In genomic region chr19:17209126-17210036, GRCh38 we compare ENCODE assay signal across 8 cellular contexts. TPM values are rescaled to one million over a fixed set of nuclear protein-coding genes. Genes with fewer than 3 reads are reported as not detected.
A peak's percentile ranks its signal among the peaks of the same experiment; 100 is the strongest.
DNase-seq lines count a peak whose midpoint lies in the region; ATAC-seq lines count a peak whose summit lies in the region.

No MANE protein-coding gene starts in this region.

- H3K4me1 Mint-ChIP-seq in naive thymus-derived CD8-positive, alpha-beta T cell, result peaks cover 1 to 8% (median 6%) of the 10 kb centered on the region in 4 donors

- no peaks in the 10 kb centered on the region for H3K27me3 Mint-ChIP-seq in naive thymus-derived CD8-positive, alpha-beta T cell

- peak overlapping the region in 6 of 10 donors; percentile 45 to 87 (median 68) for H3K27ac Mint-ChIP-seq in naive thymus-derived CD8-positive, alpha-beta T cell

- DNase-seq in NCI-H748 (lab: John Stamatoyannopoulos, UW; ENCODE audit: unreplicated experiment) (peak; percentile 9), NCI-H748 treated with DMSO at 0.1 percent for 48 hours (lab: John Stamatoyannopoulos, UW) (no peak), NCI-H526 (lab: John Stamatoyannopoulos, UW) (peak; percentile 6 to 81), retina (no peak), NCI-H2171 (lab: John Stamatoyannopoulos, UW) (no peak)
- DNase-seq in activated naive CD4-positive, alpha-beta T cell treated with anti-CD3 and anti-CD28 coated beads, Interleukin-2, amount 50 U/mL, for 16 hours, result peak; percentile 41
- DNase-seq in naive thymus-derived CD8-positive, alpha-beta T cell, result peak in 2 of 10 donors; percentile 17 to 35

- POLR2A ChIA-PET in naive thymus-derived CD8-positive, alpha-beta T cell (lab: Charles Lee), result no interaction called here

- peaks cover 0 to 58% (median 16%) of the 10 kb centered on the region in 3 donors for H3K36me3 Mint-ChIP-seq in naive thymus-derived CD8-positive, alpha-beta T cell

- no peak overlapping the region for H3K4me3 Mint-ChIP-seq in naive thymus-derived CD8-positive, alpha-beta T cell

- ATAC-seq in naive thymus-derived CD8-positive, alpha-beta T cell, result peak; percentile 24 to 29
- ATAC-seq in HG02852 (IDR thresholded peaks at IDR 0.05; ENCODE audit: unreplicated experiment), result no peak

- no peaks in the 10 kb centered on the region for H3K9me3 Mint-ChIP-seq in naive thymus-derived CD8-positive, alpha-beta T cell

RNA-seq across cellular contexts. Expression of gene USE1, which starts 5.8 kb away (rescaled TPM):
- total RNA-seq in naive thymus-derived CD8-positive, alpha-beta T cell, result 10 to 100 TPM; 49.7 to 56.7 TPM
- 10 to 100 TPM; 50.4 to 69.0 (median 57.0) TPM for polyA plus RNA-seq in naive thymus-derived CD8-positive, alpha-beta T cell

RNA-seq across cellular contexts. Expression of gene OCEL1, which starts 16.6 kb away (rescaled TPM):
- total RNA-seq in naive thymus-derived CD8-positive, alpha-beta T cell, result 10 to 100 TPM; 38.9 to 42.3 TPM
- 10 to 100 TPM; 21.9 to 52.4 (median 40.1) TPM for polyA plus RNA-seq in naive thymus-derived CD8-positive, alpha-beta T cell

RNA-seq across cellular contexts. Expression of gene NR2F6, which starts 36.3 kb away (rescaled TPM):
- total RNA-seq in naive thymus-derived CD8-positive, alpha-beta T cell, result 1 to 10 TPM; 1.1 to 1.6 TPM
- polyA plus RNA-seq in naive thymus-derived CD8-positive, alpha-beta T cell, result 1 to 10 TPM in 2 of 3 donors, under 1 TPM in 1; 0.93 to 1.5 (median 1.3) TPM

RNA-seq across cellular contexts. Expression of gene USHBP1, which starts 55.2 kb away (rescaled TPM):
- total RNA-seq in naive thymus-derived CD8-positive, alpha-beta T cell, result not detected
- polyA plus RNA-seq in naive thymus-derived CD8-positive, alpha-beta T cell, result not detected

RNA-seq across cellular contexts. Expression of gene BABAM1, which starts 57.9 kb away (rescaled TPM):
- 100 to 1,000 TPM; 104 to 105 TPM for total RNA-seq in naive thymus-derived CD8-positive, alpha-beta T cell
- 100 to 1,000 TPM; 102 to 106 (median 106) TPM for polyA plus RNA-seq in naive thymus-derived CD8-positive, alpha-beta T cell

Comparison
In these comparisons a context has a peak if more than half of its experiments do, and no peak if none do; other contexts are left out.
1. DNase-seq: peak in NCI-H748 (single experiment), NCI-H526 (2 of 2) and activated naive CD4-positive, alpha-beta T cell treated with anti-CD3 and anti-CD28 coated beads, Interleukin-2, amount 50 U/mL, for 16 hours (single experiment); none in NCI-H748 treated with DMSO at 0.1 percent for 48 hours (single experiment), retina (single experiment) and NCI-H2171 (single experiment).